Comparison of ENCODE assay signal across 2 cellular contexts in genomic region chr20:54340206-54340605, GRCh38.
TF ChIP-seq lines count a peak whose summit lies in the region.

No MANE protein-coding gene starts in this region.

TF ChIP-seq in SK-N-SH, 30 proteins besides CTCF, POLR2A, EP300 and RAD21 (continued from another document):
- TF ChIP-seq ZBTB33 (IDR thresholded peaks at IDR 0.05; ENCODE audit: borderline replicate concordance, low read depth) (no peak), CHD2 (IDR thresholded peaks at IDR 0.05; ENCODE audit: low read length, partially characterized antibody) (no peak), NFIC (IDR thresholded peaks at IDR 0.05; ENCODE audit: borderline replicate concordance) (no peak), SMC3 (IDR thresholded peaks at IDR 0.05; ENCODE audit: low read depth, low read length) (no peak), RFX5 (IDR thresholded peaks at IDR 0.05; ENCODE audit: low read length) (no peak), YY1 (IDR thresholded peaks at IDR 0.05; ENCODE audit: low read depth) (no peak), MAX (IDR thresholded peaks at IDR 0.05; ENCODE audit: low read depth) (no peak), MXI1 (IDR thresholded peaks at IDR 0.05; ENCODE audit: low read depth, low read length) (no peak)

TF ChIP-seq in SK-N-SH treated with all-trans-retinoic acid at 6 μM for 48 hours, 23 proteins besides CTCF, POLR2A, EP300 and RAD21 (continued from another document):
- TF ChIP-seq, protein P1, sequence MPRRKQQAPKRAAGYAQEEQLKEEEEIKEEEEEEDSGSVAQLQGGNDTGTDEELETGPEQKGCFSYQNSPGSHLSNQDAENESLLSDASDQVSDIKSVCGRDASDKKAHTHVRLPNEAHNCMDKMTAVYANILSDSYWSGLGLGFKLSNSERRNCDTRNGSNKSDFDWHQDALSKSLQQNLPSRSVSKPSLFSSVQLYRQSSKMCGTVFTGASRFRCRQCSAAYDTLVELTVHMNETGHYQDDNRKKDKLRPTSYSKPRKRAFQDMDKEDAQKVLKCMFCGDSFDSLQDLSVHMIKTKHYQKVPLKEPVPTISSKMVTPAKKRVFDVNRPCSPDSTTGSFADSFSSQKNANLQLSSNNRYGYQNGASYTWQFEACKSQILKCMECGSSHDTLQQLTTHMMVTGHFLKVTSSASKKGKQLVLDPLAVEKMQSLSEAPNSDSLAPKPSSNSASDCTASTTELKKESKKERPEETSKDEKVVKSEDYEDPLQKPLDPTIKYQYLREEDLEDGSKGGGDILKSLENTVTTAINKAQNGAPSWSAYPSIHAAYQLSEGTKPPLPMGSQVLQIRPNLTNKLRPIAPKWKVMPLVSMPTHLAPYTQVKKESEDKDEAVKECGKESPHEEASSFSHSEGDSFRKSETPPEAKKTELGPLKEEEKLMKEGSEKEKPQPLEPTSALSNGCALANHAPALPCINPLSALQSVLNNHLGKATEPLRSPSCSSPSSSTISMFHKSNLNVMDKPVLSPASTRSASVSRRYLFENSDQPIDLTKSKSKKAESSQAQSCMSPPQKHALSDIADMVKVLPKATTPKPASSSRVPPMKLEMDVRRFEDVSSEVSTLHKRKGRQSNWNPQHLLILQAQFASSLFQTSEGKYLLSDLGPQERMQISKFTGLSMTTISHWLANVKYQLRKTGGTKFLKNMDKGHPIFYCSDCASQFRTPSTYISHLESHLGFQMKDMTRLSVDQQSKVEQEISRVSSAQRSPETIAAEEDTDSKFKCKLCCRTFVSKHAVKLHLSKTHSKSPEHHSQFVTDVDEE (CRISPR knock-in tag; IDR thresholded peaks at IDR 0.05): no peak
- no peak for TF ChIP-seq ESRRG (CRISPR knock-in tag; IDR thresholded peaks at IDR 0.05)
- TF ChIP-seq BACH2 (CRISPR knock-in tag; IDR thresholded peaks at IDR 0.05; ENCODE audit: borderline replicate concordance): no peak
- no peak for TF ChIP-seq TOX (CRISPR knock-in tag; IDR thresholded peaks at IDR 0.05; ENCODE audit: borderline replicate concordance)
- TF ChIP-seq, protein P2, sequence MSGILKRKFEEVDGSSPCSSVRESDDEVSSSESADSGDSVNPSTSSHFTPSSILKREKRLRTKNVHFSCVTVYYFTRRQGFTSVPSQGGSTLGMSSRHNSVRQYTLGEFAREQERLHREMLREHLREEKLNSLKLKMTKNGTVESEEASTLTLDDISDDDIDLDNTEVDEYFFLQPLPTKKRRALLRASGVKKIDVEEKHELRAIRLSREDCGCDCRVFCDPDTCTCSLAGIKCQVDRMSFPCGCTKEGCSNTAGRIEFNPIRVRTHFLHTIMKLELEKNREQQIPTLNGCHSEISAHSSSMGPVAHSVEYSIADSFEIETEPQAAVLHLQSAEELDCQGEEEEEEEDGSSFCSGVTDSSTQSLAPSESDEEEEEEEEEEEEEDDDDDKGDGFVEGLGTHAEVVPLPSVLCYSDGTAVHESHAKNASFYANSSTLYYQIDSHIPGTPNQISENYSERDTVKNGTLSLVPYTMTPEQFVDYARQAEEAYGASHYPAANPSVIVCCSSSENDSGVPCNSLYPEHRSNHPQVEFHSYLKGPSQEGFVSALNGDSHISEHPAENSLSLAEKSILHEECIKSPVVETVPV (CRISPR knock-in tag; IDR thresholded peaks at IDR 0.05): no peak
- TF ChIP-seq SNAI2 (CRISPR knock-in tag; IDR thresholded peaks at IDR 0.05): no peak
- no peak for TF ChIP-seq POU6F1 (CRISPR knock-in tag; IDR thresholded peaks at IDR 0.05; ENCODE audit: borderline replicate concordance, low read depth)
- TF ChIP-seq OSR1 (CRISPR knock-in tag; IDR thresholded peaks at IDR 0.05): no peak
- TF ChIP-seq ZFP30 (CRISPR knock-in tag; IDR thresholded peaks at IDR 0.05): no peak
- TF ChIP-seq CREB5 (CRISPR knock-in tag; IDR thresholded peaks at IDR 0.05; ENCODE audit: low read depth): no peak
- TF ChIP-seq ZNF565 (CRISPR knock-in tag; conservative IDR thresholded peaks at IDR 0.05; ENCODE audit: low read depth): no peak
- TF ChIP-seq ZNF70 (CRISPR knock-in tag; IDR thresholded peaks at IDR 0.05): no peak
- TF ChIP-seq CSDC2 (CRISPR knock-in tag; IDR thresholded peaks at IDR 0.05): no peak
